Comparison of ENCODE assay signal across 1 cellular context in the genomic region with DNA sequence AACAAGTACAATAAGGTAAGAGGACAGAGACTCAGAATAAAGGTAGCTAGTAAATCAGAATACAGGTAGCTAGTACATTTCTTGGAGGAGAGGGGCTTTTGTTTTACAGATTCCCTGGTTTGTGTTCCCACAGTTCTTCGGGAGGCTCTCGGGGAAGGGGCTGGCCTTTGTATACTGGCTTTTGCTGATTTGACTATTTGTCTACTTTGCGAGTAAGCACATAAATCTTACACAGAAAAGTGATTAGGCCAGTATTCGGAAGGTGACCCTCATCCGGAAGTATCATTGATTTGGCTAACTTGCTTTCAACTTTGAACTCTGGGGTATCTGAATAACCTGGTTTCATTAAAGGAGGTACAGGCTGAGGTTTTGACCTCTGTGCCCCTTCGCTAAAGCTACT.
TF ChIP-seq lines count a peak whose summit lies in the region.

No MANE protein-coding gene starts in this region.

TF ChIP-seq in IMR-90, 13 proteins besides CTCF, POLR2A, EP300 and RAD21:
- TF ChIP-seq BHLHE40 (IDR thresholded peaks at IDR 0.05; ENCODE audit: low read depth, low read length) (no peak), MAFK (IDR thresholded peaks at IDR 0.05; ENCODE audit: low read depth, low read length) (no peak), CHD1 (IDR thresholded peaks at IDR 0.05; ENCODE audit: low read depth, low read length) (no peak), USF2 (IDR thresholded peaks at IDR 0.05; ENCODE audit: low read depth, low read length) (no peak), RCOR1 (IDR thresholded peaks at IDR 0.05; ENCODE audit: insufficient replicate concordance, low read length) (no peak), MXI1 (IDR thresholded peaks at IDR 0.05; ENCODE audit: borderline replicate concordance, low read depth, low read length) (no peak), NFE2L2 (IDR thresholded peaks at IDR 0.05; ENCODE audit: low read depth, low read length) (no peak), CEBPB (IDR thresholded peaks at IDR 0.05; ENCODE audit: low read depth, low read length) (no peak), RFX5 (IDR thresholded peaks at IDR 0.05; ENCODE audit: low read depth, low read length) (no peak)
- TF ChIP-seq, protein P1, sequence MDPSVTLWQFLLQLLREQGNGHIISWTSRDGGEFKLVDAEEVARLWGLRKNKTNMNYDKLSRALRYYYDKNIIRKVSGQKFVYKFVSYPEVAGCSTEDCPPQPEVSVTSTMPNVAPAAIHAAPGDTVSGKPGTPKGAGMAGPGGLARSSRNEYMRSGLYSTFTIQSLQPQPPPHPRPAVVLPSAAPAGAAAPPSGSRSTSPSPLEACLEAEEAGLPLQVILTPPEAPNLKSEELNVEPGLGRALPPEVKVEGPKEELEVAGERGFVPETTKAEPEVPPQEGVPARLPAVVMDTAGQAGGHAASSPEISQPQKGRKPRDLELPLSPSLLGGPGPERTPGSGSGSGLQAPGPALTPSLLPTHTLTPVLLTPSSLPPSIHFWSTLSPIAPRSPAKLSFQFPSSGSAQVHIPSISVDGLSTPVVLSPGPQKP (IDR thresholded peaks at IDR 0.05; ENCODE audit: borderline replicate concordance, low read depth, low read length) = no peak
